ENCODE assay signal across 1 cellular context in the genomic region with DNA sequence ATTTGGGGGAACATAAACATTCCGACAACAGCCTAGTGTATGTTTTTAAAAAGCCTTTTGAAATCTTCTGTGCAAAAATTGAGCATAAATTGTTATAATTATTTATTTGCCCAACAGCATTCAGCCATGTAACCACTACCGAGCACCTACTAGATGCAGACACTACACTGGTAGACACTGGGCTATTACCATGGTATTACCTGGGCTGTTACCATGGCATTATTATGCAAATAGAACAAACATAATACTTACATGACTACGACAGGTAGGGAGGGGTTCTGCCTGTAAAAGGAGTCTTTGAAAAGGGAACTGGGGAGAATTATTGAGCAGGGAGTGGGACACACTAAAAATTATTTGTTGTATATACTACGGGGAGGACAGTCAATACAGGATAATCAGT.
TF ChIP-seq lines count a peak whose summit lies in the region.

No MANE protein-coding gene starts in this region.

TF ChIP-seq in GM23338, 12 proteins besides CTCF, POLR2A, EP300 and RAD21 (continued from another document):
- TF ChIP-seq, protein P1, sequence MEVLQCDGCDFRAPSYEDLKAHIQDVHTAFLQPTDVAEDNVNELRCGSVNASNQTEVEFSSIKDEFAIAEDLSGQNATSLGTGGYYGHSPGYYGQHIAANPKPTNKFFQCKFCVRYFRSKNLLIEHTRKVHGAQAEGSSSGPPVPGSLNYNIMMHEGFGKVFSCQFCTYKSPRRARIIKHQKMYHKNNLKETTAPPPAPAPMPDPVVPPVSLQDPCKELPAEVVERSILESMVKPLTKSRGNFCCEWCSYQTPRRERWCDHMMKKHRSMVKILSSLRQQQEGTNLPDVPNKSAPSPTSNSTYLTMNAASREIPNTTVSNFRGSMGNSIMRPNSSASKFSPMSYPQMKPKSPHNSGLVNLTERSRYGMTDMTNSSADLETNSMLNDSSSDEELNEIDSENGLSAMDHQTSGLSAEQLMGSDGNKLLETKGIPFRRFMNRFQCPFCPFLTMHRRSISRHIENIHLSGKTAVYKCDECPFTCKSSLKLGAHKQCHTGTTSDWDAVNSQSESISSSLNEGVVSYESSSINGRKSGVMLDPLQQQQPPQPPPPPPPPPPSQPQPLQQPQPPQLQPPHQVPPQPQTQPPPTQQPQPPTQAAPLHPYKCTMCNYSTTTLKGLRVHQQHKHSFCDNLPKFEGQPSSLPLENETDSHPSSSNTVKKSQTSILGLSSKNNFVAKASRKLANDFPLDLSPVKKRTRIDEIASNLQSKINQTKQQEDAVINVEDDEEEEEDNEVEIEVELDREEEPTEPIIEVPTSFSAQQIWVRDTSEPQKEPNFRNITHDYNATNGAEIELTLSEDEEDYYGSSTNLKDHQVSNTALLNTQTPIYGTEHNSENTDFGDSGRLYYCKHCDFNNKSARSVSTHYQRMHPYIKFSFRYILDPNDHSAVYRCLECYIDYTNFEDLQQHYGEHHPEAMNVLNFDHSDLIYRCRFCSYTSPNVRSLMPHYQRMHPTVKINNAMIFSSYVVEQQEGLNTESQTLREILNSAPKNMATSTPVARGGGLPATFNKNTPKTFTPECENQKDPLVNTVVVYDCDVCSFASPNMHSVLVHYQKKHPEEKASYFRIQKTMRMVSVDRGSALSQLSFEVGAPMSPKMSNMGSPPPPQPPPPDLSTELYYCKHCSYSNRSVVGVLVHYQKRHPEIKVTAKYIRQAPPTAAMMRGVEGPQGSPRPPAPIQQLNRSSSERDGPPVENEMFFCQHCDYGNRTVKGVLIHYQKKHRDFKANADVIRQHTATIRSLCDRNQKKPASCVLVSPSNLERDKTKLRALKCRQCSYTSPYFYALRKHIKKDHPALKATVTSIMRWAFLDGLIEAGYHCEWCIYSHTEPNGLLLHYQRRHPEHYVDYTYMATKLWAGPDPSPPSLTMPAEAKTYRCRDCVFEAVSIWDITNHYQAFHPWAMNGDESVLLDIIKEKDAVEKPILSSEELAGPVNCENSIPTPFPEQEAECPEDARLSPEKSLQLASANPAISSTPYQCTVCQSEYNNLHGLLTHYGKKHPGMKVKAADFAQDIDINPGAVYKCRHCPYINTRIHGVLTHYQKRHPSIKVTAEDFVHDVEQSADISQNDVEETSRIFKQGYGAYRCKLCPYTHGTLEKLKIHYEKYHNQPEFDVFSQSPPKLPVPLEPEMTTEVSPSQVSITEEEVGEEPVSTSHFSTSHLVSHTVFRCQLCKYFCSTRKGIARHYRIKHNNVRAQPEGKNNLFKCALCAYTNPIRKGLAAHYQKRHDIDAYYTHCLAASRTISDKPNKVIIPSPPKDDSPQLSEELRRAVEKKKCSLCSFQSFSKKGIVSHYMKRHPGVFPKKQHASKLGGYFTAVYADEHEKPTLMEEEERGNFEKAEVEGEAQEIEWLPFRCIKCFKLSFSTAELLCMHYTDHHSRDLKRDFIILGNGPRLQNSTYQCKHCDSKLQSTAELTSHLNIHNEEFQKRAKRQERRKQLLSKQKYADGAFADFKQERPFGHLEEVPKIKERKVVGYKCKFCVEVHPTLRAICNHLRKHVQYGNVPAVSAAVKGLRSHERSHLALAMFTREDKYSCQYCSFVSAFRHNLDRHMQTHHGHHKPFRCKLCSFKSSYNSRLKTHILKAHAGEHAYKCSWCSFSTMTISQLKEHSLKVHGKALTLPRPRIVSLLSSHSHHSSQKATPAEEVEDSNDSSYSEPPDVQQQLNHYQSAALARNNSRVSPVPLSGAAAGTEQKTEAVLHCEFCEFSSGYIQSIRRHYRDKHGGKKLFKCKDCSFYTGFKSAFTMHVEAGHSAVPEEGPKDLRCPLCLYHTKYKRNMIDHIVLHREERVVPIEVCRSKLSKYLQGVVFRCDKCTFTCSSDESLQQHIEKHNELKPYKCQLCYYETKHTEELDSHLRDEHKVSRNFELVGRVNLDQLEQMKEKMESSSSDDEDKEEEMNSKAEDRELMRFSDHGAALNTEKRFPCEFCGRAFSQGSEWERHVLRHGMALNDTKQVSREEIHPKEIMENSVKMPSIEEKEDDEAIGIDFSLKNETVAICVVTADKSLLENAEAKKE (CRISPR knock-in tag; IDR thresholded peaks at IDR 0.05): no peak
- TF ChIP-seq, protein P2, sequence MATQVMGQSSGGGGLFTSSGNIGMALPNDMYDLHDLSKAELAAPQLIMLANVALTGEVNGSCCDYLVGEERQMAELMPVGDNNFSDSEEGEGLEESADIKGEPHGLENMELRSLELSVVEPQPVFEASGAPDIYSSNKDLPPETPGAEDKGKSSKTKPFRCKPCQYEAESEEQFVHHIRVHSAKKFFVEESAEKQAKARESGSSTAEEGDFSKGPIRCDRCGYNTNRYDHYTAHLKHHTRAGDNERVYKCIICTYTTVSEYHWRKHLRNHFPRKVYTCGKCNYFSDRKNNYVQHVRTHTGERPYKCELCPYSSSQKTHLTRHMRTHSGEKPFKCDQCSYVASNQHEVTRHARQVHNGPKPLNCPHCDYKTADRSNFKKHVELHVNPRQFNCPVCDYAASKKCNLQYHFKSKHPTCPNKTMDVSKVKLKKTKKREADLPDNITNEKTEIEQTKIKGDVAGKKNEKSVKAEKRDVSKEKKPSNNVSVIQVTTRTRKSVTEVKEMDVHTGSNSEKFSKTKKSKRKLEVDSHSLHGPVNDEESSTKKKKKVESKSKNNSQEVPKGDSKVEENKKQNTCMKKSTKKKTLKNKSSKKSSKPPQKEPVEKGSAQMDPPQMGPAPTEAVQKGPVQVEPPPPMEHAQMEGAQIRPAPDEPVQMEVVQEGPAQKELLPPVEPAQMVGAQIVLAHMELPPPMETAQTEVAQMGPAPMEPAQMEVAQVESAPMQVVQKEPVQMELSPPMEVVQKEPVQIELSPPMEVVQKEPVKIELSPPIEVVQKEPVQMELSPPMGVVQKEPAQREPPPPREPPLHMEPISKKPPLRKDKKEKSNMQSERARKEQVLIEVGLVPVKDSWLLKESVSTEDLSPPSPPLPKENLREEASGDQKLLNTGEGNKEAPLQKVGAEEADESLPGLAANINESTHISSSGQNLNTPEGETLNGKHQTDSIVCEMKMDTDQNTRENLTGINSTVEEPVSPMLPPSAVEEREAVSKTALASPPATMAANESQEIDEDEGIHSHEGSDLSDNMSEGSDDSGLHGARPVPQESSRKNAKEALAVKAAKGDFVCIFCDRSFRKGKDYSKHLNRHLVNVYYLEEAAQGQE (IDR thresholded peaks at IDR 0.05; ENCODE audit: unreplicated experiment): no peak
- TF ChIP-seq POLR2AphosphoS5 (IDR thresholded peaks at IDR 0.05; ENCODE audit: low read depth): no peak
- no peak for TF ChIP-seq CREB1 (CRISPR knock-in tag; IDR thresholded peaks at IDR 0.05; ENCODE audit: low read depth)
- TF ChIP-seq EZH2phosphoT487 (IDR thresholded peaks at IDR 0.05; ENCODE audit: unreplicated experiment): no peak
